Comparison of ENCODE assay signal across 16 cellular contexts in genomic region chr12:127231366-127231765, GRCh38.
"Had no signal": no experiment of that assay in that cellular context is flagged by ENCODE, and none has a peak within 500 bp of the region (broad histone marks: within the 10 kb centered on the region; RNA-seq: fewer than 3 reads in every experiment).

No MANE protein-coding gene starts in this region.

- DNase-seq: activated CD4-positive, alpha-beta T cell treated with anti-CD3 and anti-CD28 coated beads, Interleukin-2, amount 10 ng/mL, durations not matched to agents 7 days and 5 days; activated CD4-positive, CD25-positive, alpha-beta regulatory T cell; activated CD8-positive, alpha-beta memory T cell treated with anti-CD3 and anti-CD28 coated beads for 24 hours; activated naive CD4-positive, alpha-beta T cell treated with anti-CD3 and anti-CD28 coated beads, Interleukin-2, amount 10 ng/mL, durations not matched to agents 7 days and 5 days; activated T-cell treated with anti-CD3 and anti-CD28 coated beads for 4 hours; adrenal gland; effector memory CD8-positive, alpha-beta T cell; head of caudate nucleus; nucleus accumbens; right cardiac atrium; spleen; stimulated activated naive B cell treated with anti-CD40 and anti-IgM and Interleukin-4, amounts not matched to agents 10 μg/mL and 1 μg/mL and 100 μg/mL, for 72 hours; substantia nigra; T-helper 17 cell; transverse colon had no signal

- H3K4me3 ChIP-seq: adrenal gland, spleen, transverse colon had no signal

- H3K4me1 ChIP-seq: adrenal gland, spleen, transverse colon had no signal

- ATAC-seq: effector memory CD8-positive, alpha-beta T cell; natural killer cell treated with Interleukin-12 subunit alpha and Interleukin-12 subunit beta and Interleukin-15 and Interleukin-18, amount 100 ng/mL, for 72 hours; right cardiac atrium; stimulated activated naive B cell treated with anti-CD40 and anti-IgM and Interleukin-4, amounts not matched to agents 10 μg/mL and 1 μg/mL and 100 μg/mL, for 72 hours; T-helper 17 cell had no signal

- H3K27ac ChIP-seq: adrenal gland, spleen, transverse colon had no signal

- H3K36me3 ChIP-seq: adrenal gland, spleen, transverse colon had no signal

- H3K9me3 ChIP-seq: adrenal gland, transverse colon had no signal

- H3K27me3 ChIP-seq: adrenal gland, spleen, transverse colon had no signal
